In genomic region chr3:129161860-129162271, GRCh38 we compare ENCODE assay signal across 8 cellular contexts. TPM values are rescaled to one million over a fixed set of nuclear protein-coding genes. Genes with fewer than 3 reads are reported as not detected.
DNase-seq lines count a peak whose midpoint lies in the region; ATAC-seq, FAIRE-seq and TF ChIP-seq lines count a peak whose summit lies in the region.

No MANE protein-coding gene starts in this region.

- no peak for TF ChIP-seq POLR2A in K562 (conservative IDR thresholded peaks at IDR 0.05)

- H3K27ac ChIP-seq in K562 (ENCODE audit: extremely low read depth, low read depth, low read length): peak overlapping the region; percentile 100

- TF ChIP-seq RAD21 in K562 (CRISPR knock-in tag; conservative IDR thresholded peaks at IDR 0.05 in 1 of 2, IDR thresholded peaks at IDR 0.05 in 1 of 2): no peak

- peak; percentile 2 for ATAC-seq in GM21447 (IDR thresholded peaks at IDR 0.05; ENCODE audit: unreplicated experiment)
- ATAC-seq in K562: peak; percentile 45

- intact Hi-C loops in K562 (cut with micrococcal nuclease): no loop called here

- H3K4me1 ChIP-seq in K562 (replicated peaks in 1 of 2; ENCODE audit: control insufficient read depth in 2 of 2, insufficient read depth in 2 of 2, low read length in 2 of 2): peaks cover 0 to 11% of the 10 kb centered on the region in 2 experiments; a peak in 3 of 5 replicates

- no peaks in the 10 kb centered on the region for H3K9me1 ChIP-seq in K562 (ENCODE audit: control insufficient read depth, insufficient read depth, low read length)

- BruUV-seq in K562 (replicated peaks; lab: Mats Ljungman, UMichigan): no TSS peak

- H3K9ac ChIP-seq in K562 (ENCODE audit: insufficient read depth in 1 of 2, low read depth in 2 of 2, low read length in 2 of 2): peak overlapping the region; percentile 93 to 98

- no peaks in the 10 kb centered on the region for H3K27me3 ChIP-seq in K562 (ENCODE audit: control insufficient read depth in 2 of 2, insufficient read depth in 2 of 2, low read length in 2 of 2)

- peak overlapping the region; percentile 99; the same call in 1 of the 2 replicates for H2AFZ ChIP-seq in K562 (ENCODE audit: low read depth, low read length)

- DNase-seq in AG20443 (ENCODE audit: low spot score): peak; percentile 22
- DNase-seq in OCI-M1 (lab: John Stamatoyannopoulos, UW): peak; percentile 80
- DNase-seq in K562 (ENCODE audit: extremely low read depth in 1 of 4, low spot score in 3 of 4): peak in 1 of 4 experiments; percentile 21
- DNase-seq in islet precursor cell: peak; percentile 57
- DNase-seq in stimulated activated CD8-positive, alpha-beta memory T cell treated with anti-CD3 and anti-CD28 coated beads, Interleukin-4, amount 100 ng/mL, for 24 hours (ENCODE audit: low read depth): peak; percentile 15
- no peak for DNase-seq in NCI-H2029 (lab: John Stamatoyannopoulos, UW)
- no peak for DNase-seq in UCSD-AML1 (lab: John Stamatoyannopoulos, UW; ENCODE audit: unreplicated experiment)

- peak overlapping the region; percentile 67 for H3K4me3 ChIP-seq in K562

- no peaks in the 10 kb centered on the region for H3K9me3 ChIP-seq in K562 (replicated peaks; ENCODE audit: control insufficient read depth, insufficient read depth, low read depth, low read length)

- 0 out of 6 replicates have a peak, but pooled peaks of 1 of the 3 experiments have one; percentile 2 for TF ChIP-seq CTCF in K562 (IDR thresholded peaks at IDR 0.05 in 2 of 3, conservative IDR thresholded peaks at IDR 0.05 in 1 of 3; ENCODE audit: insufficient read depth in 2 of 3, low read depth in 1 of 3, low read length in 3 of 3)

- POLR2A ChIA-PET in K562 (lab: Yijun Ruan, JAX): interaction anchor here (0.7 to 2.9 kb wide), 16 partner anchors 9 to 251 kb away, joined by 3 to 21 read pairs (median 4); partner anchors contain the start of genes CNBP, COPG1 and RAB43

- FAIRE-seq in K562 (lab: Jason Lieb, UNC): no peak

- CTCF ChIA-PET in K562 (lab: Yijun Ruan, JAX; ENCODE audit: low intra/inter-chr PET ratio): interaction anchor here (2.0 kb wide), 1 partner anchor 84 kb away, joined by 10 read pairs; no protein-coding TSS in a partner anchor

- 2% methylated on average over 7 of the region's 12 CpGs for WGBS in K562 (ENCODE audit: insufficient coverage, low coverage, missing lambda C conversion rate)

- TF ChIP-seq EP300 in K562 (IDR thresholded peaks at IDR 0.05; ENCODE audit: low read length): no peak

- in situ Hi-C loops in K562 (cut with MboI): no loop called here

- H3K79me2 ChIP-seq in K562 (ENCODE audit: control insufficient read depth, insufficient read depth, low read length): peaks cover 31% of the 10 kb centered on the region

- H3K4me2 ChIP-seq in K562 (ENCODE audit: insufficient read depth, low read length): peak overlapping the region; percentile 94

- H4K20me1 ChIP-seq in K562 (replicated peaks; ENCODE audit: control insufficient read depth, insufficient read depth, low read length): no peaks in the 10 kb centered on the region

- H3K36me3 ChIP-seq in K562 (ENCODE audit: control insufficient read depth, insufficient read depth, low read length): peaks cover 25% of the 10 kb centered on the region; the same call in 2 of the 3 replicates

TF ChIP-seq in K562, 482 proteins besides CTCF, POLR2A, EP300 and RAD21 (continues in another document):
- TF ChIP-seq NONO (IDR thresholded peaks at IDR 0.05; ENCODE audit: low read depth in 2 of 2, low read length in 1 of 2) (0 out of 4 replicates have a peak, but pooled peaks of 1 of the 2 experiments have one; percentile 2), HNRNPUL1 (IDR thresholded peaks at IDR 0.05; ENCODE audit: low read length) (no peak), EP400 (IDR thresholded peaks at IDR 0.05) (no peak), ZNF143 (CRISPR knock-in tag; IDR thresholded peaks at IDR 0.05) (peak; percentile 43; the same call in 1 of the 2 replicates), USF1 (CRISPR knock-in tag; IDR thresholded peaks at IDR 0.05) (0 out of 2 replicates have a peak, but pooled peaks have one; percentile 36), ZFPM2 (CRISPR knock-in tag; IDR thresholded peaks at IDR 0.05) (no peak), MEIS2 (IDR thresholded peaks at IDR 0.05; ENCODE audit: partially characterized antibody) (no peak), HMBOX1 (IDR thresholded peaks at IDR 0.05) (0 out of 2 replicates have a peak, but pooled peaks have one; percentile 1), ZNF766 (CRISPR knock-in tag; conservative IDR thresholded peaks at IDR 0.05) (no peak)

RNA-seq across cellular contexts. Expression of gene ISY1, which starts 1.0 kb away (rescaled TPM):
- 6.4 and 9.0 TPM in 2 replicates for total RNA-seq in K562 (2011; cell fraction: chromatin; rRNA removed; ENCODE audit: low replicate concordance)
- 3.6 and 4.8 TPM in 2 replicates for total RNA-seq in K562 (2011; cell fraction: nucleolus; rRNA removed)
- total RNA-seq in K562 (2011; cell fraction: nucleoplasm; rRNA removed): 5.1 and 7.9 TPM in 2 replicates
- total RNA-seq in K562 (2014; rRNA removed) (30.1 and 31.6 TPM in 2 replicates), K562 (2014; rRNA removed; fragmentation: Illumina TruSeq; extraction: Trizol) (37.7 and 45.3 TPM in 2 replicates), K562 (2015; rRNA removed; fragmentation: Illumina TruSeq; extraction: Trizol) (32.8 and 39.0 TPM in 2 replicates), K562 (2021) (26.1 and 29.6 TPM in 2 replicates)
- polyA plus RNA-seq in K562 (2011; rRNA removed) (27.8 and 32.9 TPM in 2 replicates), K562 (2014; fragmentation: Illumina TruSeq; extraction: Trizol) (22.4 and 27.0 TPM in 2 replicates), K562 (2014; fragmentation: Nextera tagmentation; extraction: Ambion mirVana) (10 to 100 TPM; 41.9 to 50.0 TPM), K562 (2014; rRNA removed) (23.4 and 23.5 TPM in 2 replicates)
- polyA plus RNA-seq in K562 (2011; cell fraction: cytosol; rRNA removed): 42.7 and 44.7 TPM in 2 replicates
- 5.8 and 6.4 TPM in 2 replicates for polyA plus RNA-seq in K562 (2011; cell fraction: nucleus; rRNA removed)
- 27.8 and 32.1 TPM in 2 replicates for polyA plus RNA-seq in K562 (2012)
- polyA minus RNA-seq in K562 (2011; rRNA and poly(A)+ RNA removed): 18.0 and 19.9 TPM in 2 replicates
- 12.8 and 16.4 TPM in 2 replicates for polyA minus RNA-seq in K562 (2011; cell fraction: cytosol; rRNA and poly(A)+ RNA removed)
- polyA minus RNA-seq in K562 (2011; cell fraction: nucleus; rRNA and poly(A)+ RNA removed): 5.4 and 6.1 TPM in 2 replicates

RNA-seq across cellular contexts. Expression of gene CNBP, which starts 21.8 kb away (rescaled TPM):
- 92.9 and 163 TPM in 2 replicates for total RNA-seq in K562 (2011; cell fraction: chromatin; rRNA removed; ENCODE audit: low replicate concordance)
- total RNA-seq in K562 (2011; cell fraction: nucleolus; rRNA removed): 61.9 and 72.2 TPM in 2 replicates
- 89.3 and 110 TPM in 2 replicates for total RNA-seq in K562 (2011; cell fraction: nucleoplasm; rRNA removed)
- total RNA-seq in K562 (2014; rRNA removed): 283 and 284 TPM in 2 replicates
- 338 and 375 TPM in 2 replicates for total RNA-seq in K562 (2014; rRNA removed; fragmentation: Illumina TruSeq; extraction: Trizol)
- 321 and 348 TPM in 2 replicates for total RNA-seq in K562 (2015; rRNA removed; fragmentation: Illumina TruSeq; extraction: Trizol)
- total RNA-seq in K562 (2021): 331 and 354 TPM in 2 replicates
- polyA plus RNA-seq in K562 (2011; rRNA removed): 387 and 478 TPM in 2 replicates
- polyA plus RNA-seq in K562 (2011; cell fraction: cytosol; rRNA removed): 251 and 375 TPM in 2 replicates
- 114 and 190 TPM in 2 replicates for polyA plus RNA-seq in K562 (2011; cell fraction: nucleus; rRNA removed)
- polyA plus RNA-seq in K562 (2012): 291 and 314 TPM in 2 replicates
- 390 and 412 TPM in 2 replicates for polyA plus RNA-seq in K562 (2014; fragmentation: Illumina TruSeq; extraction: Trizol)
- polyA plus RNA-seq in K562 (2014; fragmentation: Nextera tagmentation; extraction: Ambion mirVana): 100 to 1,000 TPM; 708 to 717 TPM
- polyA plus RNA-seq in K562 (2014; rRNA removed): 404 and 421 TPM in 2 replicates
- 394 and 432 TPM in 2 replicates for polyA minus RNA-seq in K562 (2011; rRNA and poly(A)+ RNA removed)
- 139 and 145 TPM in 2 replicates for polyA minus RNA-seq in K562 (2011; cell fraction: cytosol; rRNA and poly(A)+ RNA removed)
- polyA minus RNA-seq in K562 (2011; cell fraction: nucleus; rRNA and poly(A)+ RNA removed): 33.1 and 62.2 TPM in 2 replicates

RNA-seq across cellular contexts. Expression of gene RAB43, which starts 40.3 kb away (rescaled TPM):
- total RNA-seq in K562 (2011; cell fraction: chromatin; rRNA removed; ENCODE audit: low replicate concordance): 1.8 and 11.3 TPM in 2 replicates
- 6.7 and 7.5 TPM in 2 replicates for total RNA-seq in K562 (2011; cell fraction: nucleolus; rRNA removed)
- 4.0 and 6.0 TPM in 2 replicates for total RNA-seq in K562 (2011; cell fraction: nucleoplasm; rRNA removed)
- total RNA-seq in K562 (2014; rRNA removed) (3.2 and 4.1 TPM in 2 replicates), K562 (2014; rRNA removed; fragmentation: Illumina TruSeq; extraction: Trizol) (not detected in 2 replicates), K562 (2015; rRNA removed; fragmentation: Illumina TruSeq; extraction: Trizol) (0.57 and 1.1 TPM in 2 replicates), K562 (2021) (5.4 and 6.8 TPM in 2 replicates)
- polyA plus RNA-seq in K562 (2011; rRNA removed) (1.7 and 2.5 TPM in 2 replicates), K562 (2014; fragmentation: Illumina TruSeq; extraction: Trizol) (1.4 TPM in 1 of 2 replicates, not detected in the other), K562 (2014; fragmentation: Nextera tagmentation; extraction: Ambion mirVana) (under 1 TPM; 0.04 to 0.07 TPM), K562 (2014; rRNA removed) (2.9 and 3.8 TPM in 2 replicates)
- 2.9 and 5.1 TPM in 2 replicates for polyA plus RNA-seq in K562 (2011; cell fraction: cytosol; rRNA removed)
- polyA plus RNA-seq in K562 (2011; cell fraction: nucleus; rRNA removed): 9.6 and 11.4 TPM in 2 replicates
- polyA plus RNA-seq in K562 (2012): 2.9 and 15.6 TPM in 2 replicates
- 0.24 and 0.88 TPM in 2 replicates for polyA minus RNA-seq in K562 (2011; rRNA and poly(A)+ RNA removed)
- 1.5 and 2.3 TPM in 2 replicates for polyA minus RNA-seq in K562 (2011; cell fraction: cytosol; rRNA and poly(A)+ RNA removed)
- 2.8 and 3.2 TPM in 2 replicates for polyA minus RNA-seq in K562 (2011; cell fraction: nucleus; rRNA and poly(A)+ RNA removed)

Comparison
In these comparisons a context has a peak if more than half of its experiments do, and no peak if none do; other contexts are left out.
1. DNase-seq: peak in AG20443 (single experiment), OCI-M1 (single experiment), islet precursor cell (single experiment) and stimulated activated CD8-positive, alpha-beta memory T cell treated with anti-CD3 and anti-CD28 coated beads, Interleukin-4, amount 100 ng/mL, for 24 hours (single experiment); none in NCI-H2029 (single experiment) and UCSD-AML1 (single experiment).